ENCODE assay signal across 6 cellular contexts in the genomic region with DNA sequence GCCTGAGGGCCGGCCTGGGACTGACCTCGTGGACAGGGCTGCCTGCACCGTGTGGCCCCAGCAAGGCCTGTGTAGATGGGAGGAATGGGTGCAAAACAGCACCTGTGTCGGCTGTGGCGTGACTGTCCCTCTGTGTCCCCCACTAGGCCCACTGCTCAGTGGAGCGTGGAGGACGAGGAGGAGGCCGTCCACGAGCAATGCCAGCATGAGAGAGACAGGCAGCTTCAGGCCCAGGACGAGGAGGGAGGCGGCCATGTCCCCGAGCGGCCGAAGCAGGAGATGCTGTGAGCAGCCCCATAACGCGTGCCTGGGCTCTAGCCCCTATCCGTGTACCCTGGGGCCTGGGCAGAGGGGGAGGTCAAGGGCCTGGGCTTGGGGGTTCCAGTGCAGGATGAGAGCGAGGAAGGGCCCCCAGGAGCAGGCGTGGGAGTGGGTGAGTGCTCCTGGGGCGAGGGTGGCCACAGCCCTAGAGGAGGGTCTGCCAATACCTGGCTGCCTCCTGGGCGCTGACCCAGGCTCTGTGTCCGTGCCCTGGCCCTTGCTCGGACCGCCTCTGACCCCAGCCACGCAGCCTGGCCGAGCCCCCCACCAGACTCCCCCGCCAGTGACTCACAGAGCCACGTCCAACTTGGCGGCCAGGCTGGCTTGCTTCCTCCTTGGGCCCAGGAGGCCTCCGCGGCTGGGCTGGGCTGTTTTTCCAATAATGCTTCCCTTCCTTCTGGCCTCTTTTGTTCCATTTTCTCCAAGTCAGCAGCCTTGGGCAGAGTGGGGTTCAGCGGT.
DNase-seq lines count a peak whose midpoint lies in the region; ATAC-seq and TF ChIP-seq lines count a peak whose summit lies in the region.

No MANE protein-coding gene starts in this region.

- no peaks in the 10 kb centered on the region for H3K27me3 Mint-ChIP-seq in effector memory CD8-positive, alpha-beta T cell

- peak overlapping the region; percentile 64 for H3K27ac ChIP-seq in neutrophil

- TF ChIP-seq CTCF in neutrophil (IDR thresholded peaks at IDR 0.05) = no peak

- peaks cover 98% of the 10 kb centered on the region for H3K36me3 ChIP-seq in neutrophil

- peaks cover 26% of the 10 kb centered on the region for H3K36me3 Mint-ChIP-seq in effector memory CD8-positive, alpha-beta T cell (ENCODE audit: insufficient read depth)

- H3K4me1 ChIP-seq in neutrophil (ENCODE audit: control insufficient read depth in 1 of 2, insufficient read depth in 1 of 2, low read depth in 1 of 2, low read length in 1 of 2) = peaks cover 45 to 73% of the 10 kb centered on the region in 2 experiments

- H3K9me3 ChIP-seq in neutrophil = no peaks in the 10 kb centered on the region

- H3K27ac Mint-ChIP-seq in effector memory CD8-positive, alpha-beta T cell = peak overlapping the region; percentile 46 to 89

- no peaks in the 10 kb centered on the region for H3K27me3 ChIP-seq in neutrophil

- DNase-seq in GM03348 (ENCODE audit: low spot score) (peak; percentile 63), Kasumi-1 (lab: John Stamatoyannopoulos, UW) (no peak)
- no peak for DNase-seq in effector memory CD8-positive, alpha-beta T cell
- DNase-seq in NK-92 treated with Interleukin-12 subunit alpha and Interleukin-12 subunit beta, amount 100 ng/mL, for 24 hours (lab: John Stamatoyannopoulos, UW) = no peak

- peaks cover 20 to 21% of the 10 kb centered on the region in 2 donors for H3K4me1 Mint-ChIP-seq in effector memory CD8-positive, alpha-beta T cell (ENCODE audit: low read depth in 2 of 2)

- no peaks in the 10 kb centered on the region for H3K9me3 Mint-ChIP-seq in effector memory CD8-positive, alpha-beta T cell

- ATAC-seq in effector memory CD8-positive, alpha-beta T cell (replicated peaks) = no peak
- no peak for ATAC-seq in GM18519 (IDR thresholded peaks at IDR 0.05; ENCODE audit: low FRiP score, unreplicated experiment)

- no peak overlapping the region for H3K4me3 Mint-ChIP-seq in effector memory CD8-positive, alpha-beta T cell

- no peak overlapping the region for H3K4me3 ChIP-seq in neutrophil (ENCODE audit: low read depth in 1 of 2, low read length in 1 of 2)
